In the genomic region with DNA sequence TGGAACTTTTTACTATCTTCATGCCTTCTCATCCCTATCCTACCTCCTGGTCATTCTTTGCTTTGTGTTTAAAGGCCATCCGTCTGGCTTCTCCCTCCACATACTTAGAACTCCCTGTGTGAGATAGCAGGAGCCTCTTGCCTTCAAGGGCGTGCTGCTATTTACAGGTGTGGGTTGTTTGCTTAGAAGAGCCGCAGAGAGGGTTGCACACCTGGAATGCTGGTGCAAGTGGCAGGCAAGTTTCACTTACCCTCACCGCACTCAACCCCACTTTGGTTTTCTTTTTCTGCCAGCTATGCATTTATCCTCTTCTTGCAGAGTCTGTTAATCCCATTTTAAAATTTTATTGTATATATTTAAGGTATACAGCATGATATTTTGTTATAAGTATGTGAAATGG, we compare ENCODE assay signal across 21 cellular contexts.
"Had no signal": no experiment of that assay in that cellular context is flagged by ENCODE, and none has a peak within 500 bp of the region (broad histone marks: within the 10 kb centered on the region; RNA-seq: fewer than 3 reads in every experiment).

No MANE protein-coding gene starts in this region.

- H3K27me3 ChIP-seq: adrenal gland had no signal

- H3K27ac Mint-ChIP-seq: activated CD4-positive, alpha-beta memory T cell treated with anti-CD3 and anti-CD28 coated beads, Interleukin-2, amount 10 ng/mL, durations not matched to agents 7 days and 5 days; activated CD4-positive, alpha-beta T cell treated with anti-CD3 and anti-CD28 coated beads for 36 hours; activated naive CD8-positive, alpha-beta T cell treated with anti-CD3 and anti-CD28 coated beads, Interleukin-2, amount 10 ng/mL, durations not matched to agents 7 days and 5 days; T-cell had no signal

- H3K27ac ChIP-seq: adrenal gland, PC-9, WERI-Rb-1 had no signal

- H3K9me3 ChIP-seq: adrenal gland had no signal

- H2AFZ ChIP-seq: PC-9 had no signal

- ATAC-seq: activated CD4-positive, alpha-beta T cell treated with anti-CD3 and anti-CD28 coated beads for 36 hours; K562; T-cell had no signal

- H3K4me3 Mint-ChIP-seq: activated CD4-positive, alpha-beta memory T cell treated with anti-CD3 and anti-CD28 coated beads, Interleukin-2, amount 10 ng/mL, durations not matched to agents 7 days and 5 days; activated CD4-positive, alpha-beta T cell treated with anti-CD3 and anti-CD28 coated beads for 36 hours; activated naive CD8-positive, alpha-beta T cell treated with anti-CD3 and anti-CD28 coated beads, Interleukin-2, amount 10 ng/mL, durations not matched to agents 7 days and 5 days; T-cell had no signal

- DNase-seq: activated CD4-positive, alpha-beta memory T cell treated with anti-CD3 and anti-CD28 coated beads, Interleukin-2, amount 10 ng/mL, durations not matched to agents 7 days and 5 days; activated CD4-positive, alpha-beta T cell treated with anti-CD3 and anti-CD28 coated beads for 36 hours; activated CD4-positive, alpha-beta T cell treated with anti-CD3 and anti-CD28 coated beads, Interleukin-2, amount 50 U/mL, for 1 hour; activated naive CD4-positive, alpha-beta T cell treated with anti-CD3 and anti-CD28 coated beads, Interleukin-2, amount 50 U/mL, for 16 hours; activated naive CD8-positive, alpha-beta T cell treated with anti-CD3 and anti-CD28 coated beads, Interleukin-2, amount 10 ng/mL, durations not matched to agents 7 days and 5 days; activated T-cell treated with anti-CD3 and anti-CD28 coated beads for 4 hours; adrenal gland; caudate nucleus; Kasumi-1; NCI-H1092 treated with DMSO at 0.1 percent for 48 hours; NCI-H1417 treated with DMSO at 0.1 percent for 48 hours; NCI-H1694; NCI-H2081; NCI-H2171 treated with DMSO at 0.1 percent for 48 hours; NCI-H226; NCI-H69; PC-9; SIG-M5; T-cell; WERI-Rb-1 had no signal

- H3K4me2 ChIP-seq: PC-9 had no signal

- H3K4me3 ChIP-seq: adrenal gland, K562, PC-9 had no signal

- FAIRE-seq: K562 had no signal

- H3K27me3 Mint-ChIP-seq: activated CD4-positive, alpha-beta memory T cell treated with anti-CD3 and anti-CD28 coated beads, Interleukin-2, amount 10 ng/mL, durations not matched to agents 7 days and 5 days; activated CD4-positive, alpha-beta T cell treated with anti-CD3 and anti-CD28 coated beads for 36 hours; activated naive CD8-positive, alpha-beta T cell treated with anti-CD3 and anti-CD28 coated beads, Interleukin-2, amount 10 ng/mL, durations not matched to agents 7 days and 5 days; T-cell had no signal
